In the genomic region with DNA sequence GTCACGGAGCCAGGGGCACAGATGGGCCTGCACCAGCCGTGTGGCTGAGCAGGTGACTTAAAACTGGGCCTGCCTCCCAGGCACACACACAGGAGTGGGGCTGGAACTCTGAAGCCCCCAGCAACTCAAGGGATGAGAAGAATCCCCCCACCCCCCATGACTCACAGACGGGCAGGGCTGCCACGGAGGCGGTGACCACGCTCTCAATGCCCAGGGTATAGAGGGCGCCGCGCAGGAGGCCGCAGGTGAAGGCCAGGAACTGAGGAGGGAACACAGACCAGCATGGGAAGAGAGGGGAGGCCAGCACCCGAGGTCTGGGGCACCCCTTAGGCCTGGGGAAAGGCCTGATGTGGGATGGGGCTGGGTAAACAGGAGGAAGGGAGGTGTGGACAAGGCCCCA, we compare ENCODE assay signal across 22 cellular contexts. TPM values are rescaled to one million over a fixed set of nuclear protein-coding genes. Genes with fewer than 3 reads are reported as not detected.
DNase-seq lines count a peak whose midpoint lies in the region; ATAC-seq, FAIRE-seq and TF ChIP-seq lines count a peak whose summit lies in the region.
"Had no signal": no experiment of that assay in that cellular context is flagged by ENCODE, and none has a peak within 500 bp of the region (broad histone marks: within the 10 kb centered on the region; RNA-seq: fewer than 3 reads in every experiment).

No MANE protein-coding gene starts in this region.

- peaks cover 23% of the 10 kb centered on the region for H3K4me1 ChIP-seq in effector memory CD4-positive, alpha-beta T cell (ENCODE audit: control insufficient read depth, insufficient read depth, low read length, poor library complexity, severe bottlenecking)

- no peaks in the 10 kb centered on the region for H3K9me3 Mint-ChIP-seq in stimulated activated naive B cell treated with anti-CD40 and anti-IgM and Interleukin-4, amounts not matched to agents 10 μg/mL and 1 μg/mL and 100 μg/mL, for 72 hours
- H3K9me3 Mint-ChIP-seq: activated naive CD4-positive, alpha-beta T cell treated with anti-CD3 and anti-CD28 coated beads for 36 hours had no signal

- H3K27ac ChIP-seq in RWPE1: peak overlapping the region; percentile 89
- peak overlapping the region; percentile 68 for H3K27ac ChIP-seq in effector memory CD4-positive, alpha-beta T cell (ENCODE audit: insufficient read depth, low read length, poor library complexity, severe bottlenecking)
- H3K27ac ChIP-seq: colonic mucosa, right atrium auricular region, VCaP had no signal

- CTCF ChIA-PET in RWPE1 (lab: Yijun Ruan, JAX): no interaction called here

- H3K27me3 Mint-ChIP-seq in stimulated activated naive B cell treated with anti-CD40 and anti-IgM and Interleukin-4, amounts not matched to agents 10 μg/mL and 1 μg/mL and 100 μg/mL, for 72 hours: peaks cover 14 to 18% of the 10 kb centered on the region in 2 donors

- TF ChIP-seq CTCF in RWPE1 (conservative IDR thresholded peaks at IDR 0.05; ENCODE audit: low read depth): no peak

- H3K27me3 ChIP-seq in effector memory CD4-positive, alpha-beta T cell (replicated peaks; ENCODE audit: control insufficient read depth, insufficient read depth, low read length, poor library complexity, severe bottlenecking): no peaks in the 10 kb centered on the region
- H3K27me3 ChIP-seq: right atrium auricular region had no signal

- H3K36me3 ChIP-seq in effector memory CD4-positive, alpha-beta T cell (ENCODE audit: control insufficient read depth, insufficient read depth, low read length): no peaks in the 10 kb centered on the region
- H3K36me3 ChIP-seq: colonic mucosa, right atrium auricular region had no signal

- peak overlapping the region; percentile 73 for H3K27ac Mint-ChIP-seq in stimulated activated naive B cell treated with anti-CD40 and anti-IgM and Interleukin-4, amounts not matched to agents 10 μg/mL and 1 μg/mL and 100 μg/mL, for 72 hours
- H3K27ac Mint-ChIP-seq: activated naive CD4-positive, alpha-beta T cell treated with anti-CD3 and anti-CD28 coated beads for 36 hours had no signal

- no peak overlapping the region for H3K4me3 ChIP-seq in effector memory CD4-positive, alpha-beta T cell (ENCODE audit: insufficient read depth, low read depth, low read length, poor library complexity, severe bottlenecking)
- H3K4me3 ChIP-seq: colonic mucosa, right atrium auricular region had no signal

- peaks cover 23 to 28% of the 10 kb centered on the region in 2 donors for H3K4me1 Mint-ChIP-seq in stimulated activated naive B cell treated with anti-CD40 and anti-IgM and Interleukin-4, amounts not matched to agents 10 μg/mL and 1 μg/mL and 100 μg/mL, for 72 hours

- H3K9me3 ChIP-seq in effector memory CD4-positive, alpha-beta T cell (ENCODE audit: control insufficient read depth, low read length): no peaks in the 10 kb centered on the region
- H3K9me3 ChIP-seq: colonic mucosa, right atrium auricular region had no signal

- TF ChIP-seq POLR2A in H54 (IDR thresholded peaks at IDR 0.05; ENCODE audit: low read depth, low read length): no peak

- peak overlapping the region; percentile 20 to 23 for H3K4me3 Mint-ChIP-seq in stimulated activated naive B cell treated with anti-CD40 and anti-IgM and Interleukin-4, amounts not matched to agents 10 μg/mL and 1 μg/mL and 100 μg/mL, for 72 hours
- H3K4me3 Mint-ChIP-seq: activated naive CD4-positive, alpha-beta T cell treated with anti-CD3 and anti-CD28 coated beads for 36 hours had no signal

- ATAC-seq in Right ventricle myocardium inferior: no peak
- no peak for ATAC-seq in stimulated activated naive B cell treated with anti-CD40 and anti-IgM and Interleukin-4, amounts not matched to agents 10 μg/mL and 1 μg/mL and 100 μg/mL, for 72 hours (replicated peaks)

- intact Hi-C loops in Right ventricle myocardium inferior (cut with DNase I): no loop called here
- intact Hi-C loops in cardiac septum (cut with DNase I): no loop called here
- intact Hi-C loops in posterior cingulate gyrus (cut with DNase I): no loop called here

- POLR2A ChIA-PET in RWPE1 (lab: Yijun Ruan, JAX; ENCODE audit: low non-redundant PET): interaction anchor here (1.4 kb wide), 1 partner anchor 14 kb away, joined by 3 read pairs; a partner anchor contains a TSS

- FAIRE-seq in H54 (lab: Jason Lieb, UNC): no peak
- FAIRE-seq: urothelium cell line had no signal

- H3K36me3 Mint-ChIP-seq in stimulated activated naive B cell treated with anti-CD40 and anti-IgM and Interleukin-4, amounts not matched to agents 10 μg/mL and 1 μg/mL and 100 μg/mL, for 72 hours: peaks cover 0 to 7% of the 10 kb centered on the region in 2 donors

- DNase-seq in Right ventricle myocardium inferior (ENCODE audit: missing footprints) (peak; percentile 57), cardiac septum (ENCODE audit: low spot score) (no peak), RWPE1 (ENCODE audit: low spot score) (no peak), H54 (ENCODE audit: insufficient read length, low spot score) (no peak), T-helper 9 cell (no peak), posterior cingulate gyrus (no peak)
- no peak for DNase-seq in effector memory CD4-positive, alpha-beta T cell
- DNase-seq in stimulated activated naive B cell treated with anti-CD40 and anti-IgM and Interleukin-4, amounts not matched to agents 10 μg/mL and 1 μg/mL and 100 μg/mL, for 72 hours: no peak
- DNase-seq: Calu3, colonic mucosa, hippocampal formation, KBM-7, left colon, MV-4-11, NCI-H2081 treated with DMSO at 0.1 percent for 48 hours, NCI-H524 treated with DMSO at 0.1 percent for 48 hours, nucleus accumbens, SHP77 had no signal

RNA-seq across cellular contexts. Expression of a gene that starts 3.0 kb away (rescaled TPM):
- total RNA-seq in Right ventricle myocardium inferior (not detected), cardiac septum (not detected)

RNA-seq across cellular contexts. Expression of a gene that starts 14.3 kb away (rescaled TPM):
- total RNA-seq in Right ventricle myocardium inferior (14.2 TPM), cardiac septum (19.9 TPM)

RNA-seq across cellular contexts. Expression of a gene that starts 14.8 kb away (rescaled TPM):
- total RNA-seq in Right ventricle myocardium inferior (5.2 TPM), cardiac septum (5.0 TPM)
